ENCODE assay signal across 30 cellular contexts in genomic region chr3:8723612-8724011, GRCh38. TPM values are rescaled to one million over a fixed set of nuclear protein-coding genes. Genes with fewer than 3 reads are reported as not detected.
"Had no signal": no experiment of that assay in that cellular context is flagged by ENCODE, and none has a peak within 500 bp of the region (broad histone marks: within the 10 kb centered on the region; RNA-seq: fewer than 3 reads in every experiment).

No MANE protein-coding gene starts in this region.

- H3K27me3 ChIP-seq: adrenal gland, body of pancreas, dorsolateral prefrontal cortex had no signal

- ATAC-seq: activated naive CD8-positive, alpha-beta T cell treated with anti-CD3 and anti-CD28 coated beads, Interleukin-2, amount 50 U/mL, for 24 hours; activated T-cell treated with anti-CD3 and anti-CD28 coated beads, Interleukin-2, amount 50 U/mL, for 72 hours; body of pancreas; T-cell had no signal

- H3K4me3 ChIP-seq: adrenal gland, body of pancreas, dorsolateral prefrontal cortex had no signal

- H3K27ac ChIP-seq: adrenal gland, body of pancreas, dorsolateral prefrontal cortex had no signal

- H3K9me3 ChIP-seq: adrenal gland, body of pancreas had no signal

- H3K4me1 ChIP-seq: adrenal gland, body of pancreas had no signal

- DNase-seq: activated CD4-positive, alpha-beta memory T cell treated with anti-CD3 and anti-CD28 coated beads, Interleukin-2, amount 10 ng/mL, durations not matched to agents 7 days and 5 days; activated CD4-positive, alpha-beta T cell treated with anti-CD3 and anti-CD28 coated beads for 1 hour; activated CD4-positive, alpha-beta T cell treated with anti-CD3 and anti-CD28 coated beads for 4 hours; activated CD4-positive, alpha-beta T cell treated with anti-CD3 and anti-CD28 coated beads, Interleukin-2, amount 10 ng/mL, durations not matched to agents 7 days and 5 days; activated CD4-positive, alpha-beta T cell treated with anti-CD3 and anti-CD28 coated beads, Interleukin-2, amount 50 U/mL, for 4 hours; activated CD8-positive, alpha-beta memory T cell treated with anti-CD3 and anti-CD28 coated beads, Interleukin-2, amount 50 U/mL, for 48 hours; activated naive CD4-positive, alpha-beta T cell treated with anti-CD3 and anti-CD28 coated beads for 36 hours; activated naive CD8-positive, alpha-beta T cell treated with anti-CD3 and anti-CD28 coated beads for 36 hours; activated naive CD8-positive, alpha-beta T cell treated with anti-CD3 and anti-CD28 coated beads, Interleukin-2, amount 50 U/mL, for 24 hours; activated T-cell treated with anti-CD3 and anti-CD28 coated beads for 4 hours; activated T-cell treated with anti-CD3 and anti-CD28 coated beads, Interleukin-2, amount 50 U/mL, for 24 hours; activated T-cell treated with anti-CD3 and anti-CD28 coated beads, Interleukin-2, amount 50 U/mL, for 72 hours; adrenal gland; amygdala; body of pancreas; caudate nucleus; dorsolateral prefrontal cortex; effector memory CD4-positive, alpha-beta T cell; endodermal cell; foreskin fibroblast; head of caudate nucleus; SW 1271; T-cell; T1000 had no signal

- H3K36me3 ChIP-seq: adrenal gland had no signal

RNA-seq across cellular contexts. Expression of gene CAV3, which starts 10.0 kb away (rescaled TPM):
- total RNA-seq: activated CD4-positive, alpha-beta memory T cell treated with anti-CD3 and anti-CD28 coated beads, Interleukin-2, amount 10 ng/mL, durations not matched to agents 7 days and 5 days; activated CD4-positive, alpha-beta T cell treated with anti-CD3 and anti-CD28 coated beads, Interleukin-2, amount 10 ng/mL, durations not matched to agents 7 days and 5 days; activated naive CD4-positive, alpha-beta T cell treated with anti-CD3 and anti-CD28 coated beads for 36 hours; activated naive CD8-positive, alpha-beta T cell treated with anti-CD3 and anti-CD28 coated beads for 36 hours; activated T-cell treated with anti-CD3 and anti-CD28 coated beads, Interleukin-2, amount 50 U/mL, for 72 hours; adrenal gland; aorta; body of pancreas; chondrocyte; endodermal cell; epithelial cell of proximal tubule; esophagus mucosa; frontal cortex; T-cell; T-helper 2 cell treated with Interferon-gamma antibody and Interleukin-4, amounts not matched to agents 100 ng/mL and 5 ng/mL, for 36 hours had no signal
- polyA plus RNA-seq: adrenal gland had no signal
